8 cellular contexts compared by ENCODE assay signal in genomic region chr22:40238425-40239344, GRCh38.
DNase-seq lines count a peak whose midpoint lies in the region; ATAC-seq and TF ChIP-seq lines count a peak whose summit lies in the region.

No MANE protein-coding gene starts in this region.

- H3K79me1 ChIP-seq in neuronal stem cell (ENCODE audit: low read depth, low read length) = peaks cover 8% of the 10 kb centered on the region

- H4K8ac ChIP-seq in neuronal stem cell (ENCODE audit: low read depth, low read length) = no peak overlapping the region

- H2AK5ac ChIP-seq in neuronal stem cell (ENCODE audit: low read depth, low read length) = no peak overlapping the region

- H3K36me3 ChIP-seq in H7 (replicated peaks; ENCODE audit: control insufficient read depth, insufficient read depth, low read length) (no peaks in the 10 kb centered on the region; the same call in 1 of the 2 replicates), skeletal muscle satellite cell (ENCODE audit: insufficient read depth, low read length) (peaks cover 4% of the 10 kb centered on the region), neuronal stem cell (replicated peaks in 1 of 2; ENCODE audit: control insufficient read depth in 2 of 2, insufficient read depth in 2 of 2, low read length in 2 of 2) (peaks cover 3 to 31% of the 10 kb centered on the region in 2 donors)

- intact Hi-C loops in head of caudate nucleus (cut with DNase I) = no loop called here

- H3K4me1 ChIP-seq in foreskin keratinocyte (peaks cover 51% of the 10 kb centered on the region), skeletal muscle satellite cell (ENCODE audit: control insufficient read depth, insufficient read depth, low read length) (peaks cover 39% of the 10 kb centered on the region), neuronal stem cell (ENCODE audit: control insufficient read depth in 2 of 2, insufficient read depth in 1 of 2, low read depth in 1 of 2, low read length in 2 of 2) (peaks cover 10 to 28% of the 10 kb centered on the region in 2 donors)

- H3K4me3 ChIP-seq in H7 (ENCODE audit: insufficient read depth, low read depth, low read length) (no peak overlapping the region), skeletal muscle satellite cell (ENCODE audit: low read length) (peak overlapping the region; percentile 29), neuronal stem cell (ENCODE audit: low read length in 2 of 2) (no peak overlapping the region)

- DNase-seq in H7 (peak; percentile 25), foreskin keratinocyte (peak; percentile 59 to 70), head of caudate nucleus (no peak), neuronal stem cell (ENCODE audit: low spot score) (no peak), NOMO-1 (lab: John Stamatoyannopoulos, UW; ENCODE audit: unreplicated experiment in 2 of 2) (no peak)

- no peak overlapping the region for H3K18ac ChIP-seq in neuronal stem cell (ENCODE audit: low read length)

- no CpG with 5 or more reads among the region's 16 CpGs for WGBS in neuronal stem cell (ENCODE audit: extremely low coverage in 2 of 2, insufficient read length in 2 of 2, insufficient replicate concordance in 1 of 2), 2 donors

- H4K91ac ChIP-seq in neuronal stem cell (ENCODE audit: low read depth, low read length, poor library complexity) = no peak overlapping the region

- H2AFZ ChIP-seq in neuronal stem cell (ENCODE audit: low read length) = no peak overlapping the region

- H2BK5ac ChIP-seq in neuronal stem cell (ENCODE audit: low read length) = no peak overlapping the region

- ATAC-seq in foreskin keratinocyte = peak; percentile 82
- no peak for ATAC-seq in HG02763 (IDR thresholded peaks at IDR 0.05; ENCODE audit: unreplicated experiment)

- no peak overlapping the region for H3K23ac ChIP-seq in neuronal stem cell (ENCODE audit: low read depth, low read length, poor library complexity)

- TF ChIP-seq CTCF in VCaP (conservative IDR thresholded peaks at IDR 0.05) = no peak
- TF ChIP-seq CTCF in foreskin keratinocyte (conservative IDR thresholded peaks at IDR 0.05) = no peak

- no peak overlapping the region for H2BK120ac ChIP-seq in neuronal stem cell (ENCODE audit: low read depth, low read length)

- H3K27ac ChIP-seq in VCaP = peak overlapping the region; percentile 66
- H3K27ac ChIP-seq in foreskin keratinocyte = peak overlapping the region; percentile 63
- H3K27ac ChIP-seq in neuronal stem cell (replicated peaks; ENCODE audit: low read length) = no peak overlapping the region

- no peak overlapping the region for H2BK12ac ChIP-seq in neuronal stem cell (ENCODE audit: low read length)

- H3K27me3 ChIP-seq in H7 (ENCODE audit: control insufficient read depth, insufficient read depth, low read length) = no peaks in the 10 kb centered on the region
- no peaks in the 10 kb centered on the region for H3K27me3 ChIP-seq in foreskin keratinocyte
- H3K27me3 ChIP-seq in skeletal muscle satellite cell (ENCODE audit: control insufficient read depth, insufficient read depth, low read length) = no peaks in the 10 kb centered on the region
- H3K27me3 ChIP-seq in neuronal stem cell (ENCODE audit: control insufficient read depth in 3 of 3, insufficient read depth in 3 of 3, low read depth in 1 of 3, low read length in 3 of 3) = no peaks in the 10 kb centered on the region

- no peak overlapping the region for H3K14ac ChIP-seq in neuronal stem cell (ENCODE audit: low read length)

- H3K9me3 ChIP-seq in skeletal muscle satellite cell (replicated peaks; ENCODE audit: low read length) (no peaks in the 10 kb centered on the region), neuronal stem cell (replicated peaks in 1 of 2; ENCODE audit: control insufficient read depth in 2 of 2, insufficient read depth in 1 of 2, low read depth in 1 of 2, low read length in 2 of 2) (peaks cover 0 to 1% of the 10 kb centered on the region in 2 donors)

- no peak overlapping the region for H2BK15ac ChIP-seq in neuronal stem cell (ENCODE audit: low read length)

- H3K4me2 ChIP-seq in skeletal muscle satellite cell (ENCODE audit: low read length) (peak overlapping the region; percentile 67), neuronal stem cell (ENCODE audit: insufficient read depth, low read length, poor library complexity, severe bottlenecking) (no peak overlapping the region)

- H3K9ac ChIP-seq in skeletal muscle satellite cell (ENCODE audit: low read depth, low read length) = peak overlapping the region; percentile 11
- H3K9ac ChIP-seq in neuronal stem cell (ENCODE audit: low read depth, low read length, poor library complexity) = no peak overlapping the region

- no peak overlapping the region for H3K4ac ChIP-seq in neuronal stem cell (ENCODE audit: low read length)

Comparison
In these comparisons a context has a peak if more than half of its experiments do, and no peak if none do; other contexts are left out.
1. DNase-seq: peak in H7 (single experiment) and foreskin keratinocyte (2 of 2); none in head of caudate nucleus (0 of 42), neuronal stem cell (single experiment) and NOMO-1 (0 of 2).